Comparison of ENCODE assay signal across 11 cellular contexts in genomic region chr7:11819947-11820346, GRCh38. TPM values are rescaled to one million over a fixed set of nuclear protein-coding genes. Genes with fewer than 3 reads are reported as not detected.
"Had no signal": no experiment of that assay in that cellular context is flagged by ENCODE, and none has a peak within 500 bp of the region (broad histone marks: within the 10 kb centered on the region; RNA-seq: fewer than 3 reads in every experiment).

No MANE protein-coding gene starts in this region.

- H3K4me3 ChIP-seq: GM23248, HAP-1 had no signal

- ATAC-seq: HCT116, HepG2 had no signal

- DNase-seq: GM23248, GOT3, H7, HFFc6, KBM-7 had no signal

- FAIRE-seq: HepG2 had no signal

- H3K27me3 Mint-ChIP-seq: IgD-negative memory B cell had no signal

- H3K36me3 Mint-ChIP-seq: IgD-negative memory B cell had no signal

- H3K27ac ChIP-seq: GM23248, HL-60 had no signal

- H3K9me3 ChIP-seq: HAP-1 had no signal

- H3K36me3 ChIP-seq: HAP-1 had no signal

- H3K4me3 Mint-ChIP-seq: HFFc6, IgD-negative memory B cell had no signal

- H3K4me1 ChIP-seq: HAP-1 had no signal

- H3K27ac Mint-ChIP-seq: HFFc6, IgD-negative memory B cell had no signal

RNA-seq across cellular contexts. Expression of gene THSD7A, which starts 12.1 kb away (rescaled TPM):
- total RNA-seq: GM23248, HFFc6, HT1080 had no signal
- polyA plus RNA-seq: GM23248, IgD-negative memory B cell had no signal
